ENCODE assay signal across 17 cellular contexts in the genomic region with DNA sequence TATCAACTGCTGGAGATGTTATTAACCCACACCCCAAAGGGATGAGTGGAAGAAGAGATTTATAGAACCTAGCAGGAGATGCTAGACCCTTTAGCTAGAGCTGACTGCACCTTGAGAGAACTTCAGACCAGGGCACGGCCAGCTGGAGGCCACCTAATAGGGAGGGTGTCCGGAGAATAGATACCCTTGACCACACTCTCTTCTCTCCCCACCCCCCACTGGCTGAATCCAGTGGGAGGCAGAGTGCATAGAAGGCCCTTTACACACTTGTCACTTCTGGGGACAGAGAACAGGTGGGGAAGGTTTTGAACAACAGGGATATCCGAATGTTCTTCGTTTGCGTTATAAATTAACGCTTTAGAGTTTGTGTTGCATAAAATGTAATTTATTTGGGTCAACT.
"Had no signal": no experiment of that assay in that cellular context is flagged by ENCODE, and none has a peak within 500 bp of the region (broad histone marks: within the 10 kb centered on the region; RNA-seq: fewer than 3 reads in every experiment).

No MANE protein-coding gene starts in this region.

- H3K4me3 ChIP-seq: gastrocnemius medialis, heart left ventricle, vagina had no signal

- H3K36me3 Mint-ChIP-seq: natural killer cell treated with Interleukin-12 subunit alpha and Interleukin-12 subunit beta and Interleukin-15 and Interleukin-18, amount 100 ng/mL, for 72 hours had no signal

- H3K36me3 ChIP-seq: gastrocnemius medialis, heart left ventricle, vagina had no signal

- DNase-seq: activated CD4-positive, alpha-beta T cell treated with anti-CD3 and anti-CD28 coated beads for 1 hour; activated CD4-positive, alpha-beta T cell treated with anti-CD3 and anti-CD28 coated beads, Interleukin-2, amount 50 U/mL, for 48 hours; activated naive CD4-positive, alpha-beta T cell treated with anti-CD3 and anti-CD28 coated beads for 36 hours; activated naive CD8-positive, alpha-beta T cell treated with anti-CD3 and anti-CD28 coated beads, Interleukin-2, amount 50 U/mL, for 24 hours; activated T-cell treated with anti-CD3 and anti-CD28 coated beads, Interleukin-2, amount 50 U/mL, for 1 hour; endodermal cell; gastrocnemius medialis; heart left ventricle; mammary epithelial cell; occipital lobe; stimulated activated CD4-positive, alpha-beta T cell treated with anti-CD3 and anti-CD28 coated beads, Interleukin-2, amount 100 ng/mL, for 48 hours; T-helper 9 cell had no signal

- H3K4me3 Mint-ChIP-seq: activated naive CD4-positive, alpha-beta T cell treated with anti-CD3 and anti-CD28 coated beads for 36 hours; activated naive CD8-positive, alpha-beta T cell treated with anti-CD3 and anti-CD28 coated beads, Interleukin-2, amount 50 U/mL, for 24 hours; endodermal cell; natural killer cell treated with Interleukin-12 subunit alpha and Interleukin-12 subunit beta and Interleukin-15 and Interleukin-18, amount 100 ng/mL, for 72 hours; stimulated activated memory B cell treated with anti-CD40 and anti-IgM and Interleukin-4, amounts not matched to agents 10 μg/mL and 1 μg/mL and 100 μg/mL, for 72 hours had no signal

- H3K9me3 ChIP-seq: gastrocnemius medialis, heart left ventricle, vagina had no signal

- H3K27me3 ChIP-seq: gastrocnemius medialis, heart left ventricle, vagina had no signal

- H3K9me3 Mint-ChIP-seq: activated naive CD4-positive, alpha-beta T cell treated with anti-CD3 and anti-CD28 coated beads for 36 hours; activated naive CD8-positive, alpha-beta T cell treated with anti-CD3 and anti-CD28 coated beads, Interleukin-2, amount 50 U/mL, for 24 hours; activated T-helper 2 cell treated with anti-CD3 and anti-CD28 coated beads, Interferon-gamma antibody, Interleukin-2, Interleukin-4, amounts not matched to agents 10 μg/mL and 5 μg/mL and 100 μg/mL, durations not matched to agents 14 hours and 24 hours and 36 hours; endodermal cell; natural killer cell treated with Interleukin-12 subunit alpha and Interleukin-12 subunit beta and Interleukin-15 and Interleukin-18, amount 100 ng/mL, for 72 hours; stimulated activated memory B cell treated with anti-CD40 and anti-IgM and Interleukin-4, amounts not matched to agents 10 μg/mL and 1 μg/mL and 100 μg/mL, for 72 hours had no signal

- H3K27ac ChIP-seq: gastrocnemius medialis, heart left ventricle, vagina had no signal

- H3K27me3 Mint-ChIP-seq: activated naive CD8-positive, alpha-beta T cell treated with anti-CD3 and anti-CD28 coated beads, Interleukin-2, amount 50 U/mL, for 24 hours; natural killer cell treated with Interleukin-12 subunit alpha and Interleukin-12 subunit beta and Interleukin-15 and Interleukin-18, amount 100 ng/mL, for 72 hours; stimulated activated memory B cell treated with anti-CD40 and anti-IgM and Interleukin-4, amounts not matched to agents 10 μg/mL and 1 μg/mL and 100 μg/mL, for 72 hours had no signal

- H3K4me1 ChIP-seq: vagina had no signal

- H3K27ac Mint-ChIP-seq: activated naive CD4-positive, alpha-beta T cell treated with anti-CD3 and anti-CD28 coated beads for 36 hours; activated naive CD8-positive, alpha-beta T cell treated with anti-CD3 and anti-CD28 coated beads, Interleukin-2, amount 50 U/mL, for 24 hours; activated T-helper 2 cell treated with anti-CD3 and anti-CD28 coated beads, Interferon-gamma antibody, Interleukin-2, Interleukin-4, amounts not matched to agents 10 μg/mL and 5 μg/mL and 100 μg/mL, durations not matched to agents 14 hours and 24 hours and 36 hours; endodermal cell; natural killer cell treated with Interleukin-12 subunit alpha and Interleukin-12 subunit beta and Interleukin-15 and Interleukin-18, amount 100 ng/mL, for 72 hours; stimulated activated memory B cell treated with anti-CD40 and anti-IgM and Interleukin-4, amounts not matched to agents 10 μg/mL and 1 μg/mL and 100 μg/mL, for 72 hours had no signal

- ATAC-seq: activated naive CD8-positive, alpha-beta T cell treated with anti-CD3 and anti-CD28 coated beads, Interleukin-2, amount 50 U/mL, for 24 hours; gastrocnemius medialis; heart left ventricle; left lobe of liver; natural killer cell treated with Interleukin-12 subunit alpha and Interleukin-12 subunit beta and Interleukin-15 and Interleukin-18, amount 100 ng/mL, for 72 hours; stimulated activated memory B cell treated with anti-CD40 and anti-IgM and Interleukin-4, amounts not matched to agents 10 μg/mL and 1 μg/mL and 100 μg/mL, for 72 hours had no signal
